Comparison of ENCODE assay signal across 7 cellular contexts in the genomic region with DNA sequence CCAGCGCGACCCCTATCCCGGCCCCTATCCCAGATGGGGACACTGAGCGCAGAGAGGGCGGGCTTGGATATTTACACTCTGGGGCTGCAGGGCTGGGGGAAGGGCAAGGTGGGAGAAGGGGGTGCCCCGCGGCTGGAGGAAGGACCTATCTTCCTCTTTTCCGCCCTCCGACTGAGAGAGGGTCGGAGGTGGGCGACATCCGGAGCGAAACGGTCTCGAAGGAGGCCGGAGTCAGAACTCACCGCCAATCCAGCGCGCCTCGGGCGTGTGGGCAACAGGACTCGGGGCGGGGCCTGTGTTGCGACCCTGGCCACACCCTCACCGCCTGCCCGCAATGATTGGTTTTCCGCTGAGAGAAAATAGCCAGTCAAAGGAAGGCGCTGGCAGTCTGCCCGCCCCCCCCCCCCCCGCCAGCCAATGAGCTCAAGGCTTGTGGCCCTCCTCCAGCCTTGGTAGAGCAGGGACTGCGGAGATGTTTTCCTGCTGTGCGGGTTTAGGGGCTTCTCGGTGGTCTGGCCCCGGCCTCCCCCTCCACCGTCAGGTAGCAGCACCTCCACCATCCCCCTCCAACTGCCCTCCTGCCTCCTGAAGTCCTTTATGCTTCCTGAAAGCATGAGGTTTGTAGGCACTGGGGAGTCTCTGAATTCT.
A peak's percentile ranks its signal among the peaks of the same experiment; 100 is the strongest.
DNase-seq lines count a peak whose midpoint lies in the region; ATAC-seq, FAIRE-seq and TF ChIP-seq lines count a peak whose summit lies in the region.

A gene with protein sequence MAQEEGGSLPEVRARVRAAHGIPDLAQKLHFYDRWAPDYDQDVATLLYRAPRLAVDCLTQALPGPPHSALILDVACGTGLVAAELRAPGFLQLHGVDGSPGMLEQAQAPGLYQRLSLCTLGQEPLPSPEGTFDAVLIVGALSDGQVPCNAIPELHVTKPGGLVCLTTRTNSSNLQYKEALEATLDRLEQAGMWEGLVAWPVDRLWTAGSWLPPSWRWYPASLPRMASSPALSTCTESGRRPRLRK (minus strand): TSS at position 269 of the 648 bp plus-strand sequence. CDS start 376 bp downstream, outside the sequence.

- H3K4me3 ChIP-seq in astrocyte of the cerebellum (ENCODE audit: low read depth, low read length) (peak within 1 kb of the TSS; percentile 67), retinal pigment epithelial cell (ENCODE audit: low read length) (peak within 1 kb of the TSS; percentile 71)

- peak; percentile 69 for FAIRE-seq in GM18507 (lab: Jason Lieb, UNC)

- DNase-seq in GM18507 (ENCODE audit: extremely low spot score, insufficient read length, low read depth) (peak; percentile 92), NCI-H187 treated with DMSO at 0.1 percent for 48 hours (lab: John Stamatoyannopoulos, UW) (peak; percentile 82), T-helper 22 cell (ENCODE audit: low read depth) (peak; percentile 79), astrocyte of the cerebellum (ENCODE audit: low read depth) (peak; percentile 81), hippocampal formation (lab: John Stamatoyannopoulos, UW) (peak; percentile 87 to 95), retinal pigment epithelial cell (ENCODE audit: low read depth) (peak; percentile 70)

- ATAC-seq in HG02943 (IDR thresholded peaks at IDR 0.05; ENCODE audit: low read depth, unreplicated experiment), result peak; percentile 75

- in situ Hi-C loops in astrocyte of the cerebellum (cut with HindIII; ENCODE audit: low sequenced_read_pairs), result loop anchor here (25.0 kb wide), 1 partner anchor 230 kb away; a partner anchor contains a TSS

- TF ChIP-seq CTCF in astrocyte of the cerebellum (IDR thresholded peaks at IDR 0.05; ENCODE audit: low read depth, low read length, missing control alignments), result no peak
- TF ChIP-seq CTCF in retinal pigment epithelial cell (conservative IDR thresholded peaks at IDR 0.05; ENCODE audit: low read depth, low read length), result no peak

Comparison
In these comparisons a context has a peak if more than half of its experiments do, and no peak if none do; other contexts are left out.
1. Peak in every context shown above with its lines: DNase-seq, ATAC-seq and H3K4me3 ChIP-seq.